In genomic region chr14:103520269-103520656, GRCh38 we compare ENCODE assay signal across 9 cellular contexts. TPM values are rescaled to one million over a fixed set of nuclear protein-coding genes. Genes with fewer than 3 reads are reported as not detected.
DNase-seq lines count a peak whose midpoint lies in the region; ATAC-seq, FAIRE-seq and TF ChIP-seq lines count a peak whose summit lies in the region.
"Had no signal": no experiment of that assay in that cellular context is flagged by ENCODE, and none has a peak within 500 bp of the region (broad histone marks: within the 10 kb centered on the region; RNA-seq: fewer than 3 reads in every experiment).

No MANE protein-coding gene starts in this region.

- peak overlapping the region; percentile 39 for H3K4me3 Mint-ChIP-seq in activated CD4-positive, alpha-beta memory T cell treated with anti-CD3 and anti-CD28 coated beads, Interleukin-2, amount 10 ng/mL, durations not matched to agents 7 days and 5 days
- H3K4me3 Mint-ChIP-seq in activated CD4-positive, alpha-beta memory T cell treated with anti-CD3 and anti-CD28 coated beads for 36 hours: no peak overlapping the region

- ATAC-seq in GM12878 (peak; percentile 29), GM19395 (IDR thresholded peaks at IDR 0.05; ENCODE audit: unreplicated experiment) (no peak)

- H4K20me1 ChIP-seq in GM12878 (ENCODE audit: control insufficient read depth, insufficient read depth): no peaks in the 10 kb centered on the region

- FAIRE-seq in GM12878 (lab: Jason Lieb, UNC): no peak
- FAIRE-seq: colon had no signal

- no peak; the same call in 1 of the 2 replicates for TF ChIP-seq POLR2A in GM12878 (IDR thresholded peaks at IDR 0.05; ENCODE audit: low read depth, low read length)

- no peak for TF ChIP-seq RAD21 in GM12878 (IDR thresholded peaks at IDR 0.05; ENCODE audit: insufficient read depth, low read depth, low read length)

- no peak overlapping the region for H2AK5ac ChIP-seq in mesenchymal stem cell (ENCODE audit: low read length, severe bottlenecking)

- no peak overlapping the region for H2BK120ac ChIP-seq in mesenchymal stem cell (ENCODE audit: low read depth, low read length)

- no peaks in the 10 kb centered on the region for H3K36me3 Mint-ChIP-seq in activated CD4-positive, alpha-beta memory T cell treated with anti-CD3 and anti-CD28 coated beads, Interleukin-2, amount 10 ng/mL, durations not matched to agents 7 days and 5 days (ENCODE audit: low read depth)
- H3K36me3 Mint-ChIP-seq in activated CD4-positive, alpha-beta memory T cell treated with anti-CD3 and anti-CD28 coated beads for 36 hours: no peaks in the 10 kb centered on the region

- no TSS peak for BruUV-seq in GM12878 (replicated peaks; lab: Mats Ljungman, UMichigan)

- 7% methylated on average over 10 of the region's 10 CpGs for WGBS in GM12878 (ENCODE audit: insufficient coverage, insufficient replicate concordance, low lambda C conversion rate, missing lambda C conversion rate)
- WGBS in mesenchymal stem cell: 98% methylated on average over 10 of the region's 10 CpGs

- H3K23ac ChIP-seq in mesenchymal stem cell (ENCODE audit: low read length in 2 of 2): no peak overlapping the region

- no peak for DNase-seq in activated CD4-positive, alpha-beta memory T cell treated with anti-CD3 and anti-CD28 coated beads, Interleukin-2, amount 10 ng/mL, durations not matched to agents 7 days and 5 days
- no peak for DNase-seq in activated CD4-positive, alpha-beta memory T cell treated with anti-CD3 and anti-CD28 coated beads for 36 hours
- DNase-seq in GM12878 (ENCODE audit: low read depth, low spot score): no peak
- no peak for DNase-seq in mesenchymal stem cell
- DNase-seq in tibial artery: no peak
- no peak for DNase-seq in RKO (ENCODE audit: low spot score)
- DNase-seq in nucleus accumbens (lab: John Stamatoyannopoulos, UW): no peak

- H3K9me3 ChIP-seq in GM12878 (replicated peaks; ENCODE audit: control insufficient read depth, insufficient read depth, low read length) (no peaks in the 10 kb centered on the region; the same call in 2 of the 3 replicates), mesenchymal stem cell (ENCODE audit: control insufficient read depth, low read length) (no peaks in the 10 kb centered on the region), tibial artery (no peaks in the 10 kb centered on the region)

- POLR2A ChIA-PET in activated CD4-positive, alpha-beta memory T cell treated with anti-CD3 and anti-CD28 coated beads, Interleukin-2, amount 10 ng/mL, durations not matched to agents 7 days and 5 days (lab: Charles Lee): interaction anchor here (0.8 to 3.2 kb wide), 3 partner anchors 10 to 106 kb away, joined by 3 to 14 read pairs (median 3); partner anchors contain the start of gene TRMT61A
- POLR2A ChIA-PET in activated CD4-positive, alpha-beta memory T cell treated with anti-CD3 and anti-CD28 coated beads for 36 hours (lab: Charles Lee): no interaction called here
- POLR2A ChIA-PET in GM12878 (lab: Charles Lee): interaction anchor here (1.3 kb wide), 1 partner anchor 24 kb away, joined by 4 read pairs; no protein-coding TSS in a partner anchor

- RAD21 ChIA-PET in GM12878 (lab: Charles Lee; ENCODE audit: unreplicated experiment): interaction anchor here (0.6 to 1.4 kb wide), 3 partner anchors 10 to 44 kb away, joined by 3 to 7 read pairs (median 5); no protein-coding TSS in a partner anchor

- H3K4me1 Mint-ChIP-seq in activated CD4-positive, alpha-beta memory T cell treated with anti-CD3 and anti-CD28 coated beads, Interleukin-2, amount 10 ng/mL, durations not matched to agents 7 days and 5 days: peaks cover 9% of the 10 kb centered on the region
- H3K4me1 Mint-ChIP-seq in activated CD4-positive, alpha-beta memory T cell treated with anti-CD3 and anti-CD28 coated beads for 36 hours (ENCODE audit: low read depth): peaks cover 9% of the 10 kb centered on the region

- H2BK15ac ChIP-seq in mesenchymal stem cell (ENCODE audit: low read depth, poor library complexity, severe bottlenecking): peak overlapping the region; percentile 44

- H2BK5ac ChIP-seq in mesenchymal stem cell (ENCODE audit: low read depth, low read length, poor library complexity, severe bottlenecking): no peak overlapping the region

- H4K8ac ChIP-seq in mesenchymal stem cell (ENCODE audit: low read length): no peak overlapping the region

- no peak overlapping the region for H3K4ac ChIP-seq in mesenchymal stem cell (ENCODE audit: low read depth in 1 of 2, low read length in 2 of 2)

- H3K4me3 ChIP-seq in GM12878: no peak overlapping the region
- H3K4me3 ChIP-seq in mesenchymal stem cell (ENCODE audit: insufficient read depth in 1 of 2, low read depth in 1 of 2, low read length in 2 of 2): no peak overlapping the region
- H3K4me3 ChIP-seq in tibial artery: peak overlapping the region; percentile 65 to 85

- in situ Hi-C loops in GM12878 (cut with MboI): no loop called here

- SMC1A ChIA-PET in GM12878 (lab: Charles Lee; ENCODE audit: uncharacterized antibody, unreplicated experiment): interaction anchor here (1.6 to 1.7 kb wide), 2 partner anchors 23 to 37 kb away, joined by 3 to 5 read pairs; no protein-coding TSS in a partner anchor

- H3K36me3 ChIP-seq in GM12878 (ENCODE audit: control insufficient read depth in 2 of 2, insufficient read depth in 2 of 2, low read length in 1 of 2) (no peaks in the 10 kb centered on the region), mesenchymal stem cell (ENCODE audit: control insufficient read depth in 1 of 2, insufficient read depth in 2 of 2, low read depth in 1 of 2, low read length in 2 of 2) (peaks cover 5 to 7% of the 10 kb centered on the region in 2 experiments), tibial artery (peaks cover 4 to 7% (median 5%) of the 10 kb centered on the region in 3 donors)

- H3K79me1 ChIP-seq in mesenchymal stem cell (replicated peaks; ENCODE audit: low read length, poor library complexity, severe bottlenecking): no peaks in the 10 kb centered on the region

- no peak overlapping the region for H3K18ac ChIP-seq in mesenchymal stem cell (ENCODE audit: low read depth in 1 of 2, low read length in 2 of 2)

- no peak overlapping the region for H3K14ac ChIP-seq in mesenchymal stem cell (ENCODE audit: low read length in 2 of 2)

- H3K27me3 ChIP-seq in GM12878 (replicated peaks in 1 of 2; ENCODE audit: control insufficient read depth in 2 of 2, insufficient read depth in 2 of 2, low read length in 1 of 2): peaks cover 2% of the 10 kb centered on the region in 2 experiments; a peak in 2 of 4 replicates
- H3K27me3 ChIP-seq in mesenchymal stem cell (ENCODE audit: control insufficient read depth in 1 of 2, insufficient read depth in 1 of 2, low read length in 2 of 2): peaks cover 10 to 15% of the 10 kb centered on the region in 2 experiments
- H3K27me3 ChIP-seq in tibial artery: no peaks in the 10 kb centered on the region

- H3K9ac ChIP-seq in GM12878 (ENCODE audit: control insufficient read depth, insufficient read depth, low read length) (peak overlapping the region; percentile 34; the same call in 1 of the 2 replicates), mesenchymal stem cell (ENCODE audit: low read length) (no peak overlapping the region)

- intact Hi-C loops in activated CD4-positive, alpha-beta memory T cell treated with anti-CD3 and anti-CD28 coated beads for 36 hours (cut with micrococcal nuclease): loop anchor here (10.0 kb wide), 1 partner anchor 185 kb away; the partner anchor contains the start of gene EIF5
- intact Hi-C loops in GM12878 (cut with micrococcal nuclease; ENCODE audit: unreplicated experiment) (no loop called here), tibial artery (cut with DNase I; ENCODE audit: low total_unique reads) (loop anchor here (2.0 kb wide), 1 partner anchor 21 kb away; no protein-coding TSS in a partner anchor)

- no peaks in the 10 kb centered on the region for H3K79me2 ChIP-seq in GM12878 (ENCODE audit: control insufficient read depth, insufficient read depth, low read length)

- no peak for TF ChIP-seq EP300 in GM12878 (IDR thresholded peaks at IDR 0.05; ENCODE audit: borderline replicate concordance in 1 of 2, control insufficient read depth in 1 of 2, low read depth in 2 of 2, low read length in 2 of 2)

- H4K91ac ChIP-seq in mesenchymal stem cell (ENCODE audit: low read length): no peak overlapping the region

- H3K9me3 Mint-ChIP-seq in activated CD4-positive, alpha-beta memory T cell treated with anti-CD3 and anti-CD28 coated beads, Interleukin-2, amount 10 ng/mL, durations not matched to agents 7 days and 5 days: no peaks in the 10 kb centered on the region
- H3K9me3 Mint-ChIP-seq in activated CD4-positive, alpha-beta memory T cell treated with anti-CD3 and anti-CD28 coated beads for 36 hours: no peaks in the 10 kb centered on the region

- H3K4me2 ChIP-seq in GM12878 (ENCODE audit: control insufficient read depth, insufficient read depth) (peak overlapping the region; percentile 97), mesenchymal stem cell (ENCODE audit: low read length, poor library complexity, severe bottlenecking) (no peak overlapping the region)

- H3K27ac ChIP-seq in GM12878 (ENCODE audit: control insufficient read depth, insufficient read depth) (no peak overlapping the region), mesenchymal stem cell (ENCODE audit: low read length, poor library complexity, severe bottlenecking) (no peak overlapping the region), tibial artery (peak overlapping the region; percentile 84 to 90)

- H3K4me1 ChIP-seq in GM12878 (ENCODE audit: control insufficient read depth, insufficient read depth, low read length) (peaks cover 25% of the 10 kb centered on the region), mesenchymal stem cell (ENCODE audit: control insufficient read depth, insufficient read depth, low read depth, low read length) (peaks cover 56% of the 10 kb centered on the region), tibial artery (peaks cover 0 to 57% (median 47%) of the 10 kb centered on the region in 4 donors)

- peak overlapping the region; percentile 62; the same call in 1 of the 2 replicates for H2AFZ ChIP-seq in GM12878 (ENCODE audit: control insufficient read depth, low read depth, low read length)
- H2AFZ ChIP-seq in mesenchymal stem cell (ENCODE audit: low read depth, low read length): no peak overlapping the region

- H3K27ac Mint-ChIP-seq in activated CD4-positive, alpha-beta memory T cell treated with anti-CD3 and anti-CD28 coated beads, Interleukin-2, amount 10 ng/mL, durations not matched to agents 7 days and 5 days: no peak overlapping the region
- H3K27ac Mint-ChIP-seq in activated CD4-positive, alpha-beta memory T cell treated with anti-CD3 and anti-CD28 coated beads for 36 hours: no peak overlapping the region

- H2BK12ac ChIP-seq in mesenchymal stem cell (ENCODE audit: low read length in 2 of 2): no peak overlapping the region

- CTCF ChIA-PET in activated CD4-positive, alpha-beta memory T cell treated with anti-CD3 and anti-CD28 coated beads, Interleukin-2, amount 10 ng/mL, durations not matched to agents 7 days and 5 days (lab: Charles Lee): interaction anchor here (1.0 to 4.2 kb wide), 6 partner anchors 10 to 78 kb away, joined by 3 to 25 read pairs (median 6); no protein-coding TSS in a partner anchor
- CTCF ChIA-PET in activated CD4-positive, alpha-beta memory T cell treated with anti-CD3 and anti-CD28 coated beads for 36 hours (lab: Charles Lee): interaction anchor here (0.7 to 6.8 kb wide), 5 partner anchors 14 to 208 kb away, joined by 3 to 63 read pairs (median 4); no protein-coding TSS in a partner anchor
- CTCF ChIA-PET in GM12878 (lab: Yijun Ruan, JAX): interaction anchor here (0.7 to 6.5 kb wide), 4 partner anchors 9 to 1806 kb away, joined by 3 to 53 read pairs (median 22); partner anchors contain the start of gene TRMT61A

- TF ChIP-seq CTCF in GM12878 (IDR thresholded peaks at IDR 0.05 in 2 of 3, conservative IDR thresholded peaks at IDR 0.05 in 1 of 3; ENCODE audit: control insufficient read depth in 2 of 3, extremely low read depth in 1 of 3, insufficient read depth in 1 of 3, low read depth in 3 of 3, low read length in 3 of 3) (no peak), tibial artery (IDR thresholded peaks at IDR 0.05) (no peak)

- H3K27me3 Mint-ChIP-seq in activated CD4-positive, alpha-beta memory T cell treated with anti-CD3 and anti-CD28 coated beads, Interleukin-2, amount 10 ng/mL, durations not matched to agents 7 days and 5 days: peaks cover 27% of the 10 kb centered on the region
- H3K27me3 Mint-ChIP-seq in activated CD4-positive, alpha-beta memory T cell treated with anti-CD3 and anti-CD28 coated beads for 36 hours: peaks cover 5% of the 10 kb centered on the region

RNA-seq across cellular contexts. Expression of gene CKB, which starts 2.4 kb away (rescaled TPM):
- 1 to 10 TPM; 3.8 to 5.5 TPM for total RNA-seq in activated CD4-positive, alpha-beta memory T cell treated with anti-CD3 and anti-CD28 coated beads, Interleukin-2, amount 10 ng/mL, durations not matched to agents 7 days and 5 days
- total RNA-seq in activated CD4-positive, alpha-beta memory T cell treated with anti-CD3 and anti-CD28 coated beads for 36 hours: 1 to 10 TPM; 5.9 to 6.1 TPM
- 5.2 and 8.1 TPM in 2 replicates for total RNA-seq in GM12878 (2013; cell fraction: nucleolus; rRNA removed)
- 2.0 and 5.2 TPM in 2 replicates for total RNA-seq in GM12878 (2014; rRNA removed)
- total RNA-seq in GM12878 (2014; rRNA removed; fragmentation: Illumina TruSeq; extraction: Trizol): 0.37 and 0.40 TPM in 2 replicates
- 3.6 and 5.5 TPM in 2 replicates for total RNA-seq in GM12878 (2021)
- 4.6 TPM for polyA plus RNA-seq in GM12878 (2011; ENCODE audit: low read depth)
- polyA plus RNA-seq in GM12878 (2011; rRNA removed): 4.9 and 6.1 TPM in 2 replicates
- polyA plus RNA-seq in GM12878 (2011; cell fraction: cytosol; rRNA removed): 8.2 and 14.3 TPM in 2 replicates
- 21.1 and 21.6 TPM in 2 replicates for polyA plus RNA-seq in GM12878 (2011; cell fraction: nucleus; rRNA removed)
- 8.6 and 8.9 TPM in 2 replicates for polyA plus RNA-seq in GM12878 (2012)
- 0.46 TPM in 1 of 2 replicates, not detected in the other for polyA plus RNA-seq in GM12878 (2014; fragmentation: Illumina TruSeq; extraction: Trizol)
- under 1 TPM; 0.48 to 0.90 TPM for polyA plus RNA-seq in GM12878 (2014; fragmentation: Nextera tagmentation; extraction: Ambion mirVana)
- 2.8 and 9.0 TPM in 2 replicates for polyA plus RNA-seq in GM12878 (2014; rRNA removed)
- 1 to 10 TPM; 2.6 to 3.3 TPM for polyA plus RNA-seq in GM12878 (2016; fragmentation: Nextera tagmentation; extraction: Ambion mirVana)
- 2.3 and 12.2 TPM in 2 replicates for polyA minus RNA-seq in GM12878 (2011; rRNA and poly(A)+ RNA removed)
- 5.2 and 7.7 TPM in 2 replicates for polyA minus RNA-seq in GM12878 (2011; cell fraction: cytosol; rRNA and poly(A)+ RNA removed)
- 1.7 and 4.3 TPM in 2 replicates for polyA minus RNA-seq in GM12878 (2011; cell fraction: nucleus; rRNA and poly(A)+ RNA removed)
- polyA plus RNA-seq in mesenchymal stem cell (2013, experiment 1 of 2): 46.1 TPM
- 46.9 TPM for polyA plus RNA-seq in mesenchymal stem cell (2013, experiment 2 of 2)

RNA-seq across cellular contexts. Expression of gene TRMT61A, which starts 8.7 kb away (rescaled TPM):
- total RNA-seq in activated CD4-positive, alpha-beta memory T cell treated with anti-CD3 and anti-CD28 coated beads, Interleukin-2, amount 10 ng/mL, durations not matched to agents 7 days and 5 days: 1 to 10 TPM; 4.5 to 5.1 TPM
- total RNA-seq in activated CD4-positive, alpha-beta memory T cell treated with anti-CD3 and anti-CD28 coated beads for 36 hours: 1 to 10 TPM; 7.4 to 7.6 TPM
- total RNA-seq in GM12878 (2013; cell fraction: nucleolus; rRNA removed): 23.5 and 27.2 TPM in 2 replicates
- 13.5 and 18.2 TPM in 2 replicates for total RNA-seq in GM12878 (2014; rRNA removed)
- total RNA-seq in GM12878 (2014; rRNA removed; fragmentation: Illumina TruSeq; extraction: Trizol): 3.7 and 4.7 TPM in 2 replicates
- 15.6 and 17.9 TPM in 2 replicates for total RNA-seq in GM12878 (2021)
- polyA plus RNA-seq in GM12878 (2011; ENCODE audit: low read depth): 2.0 TPM
- polyA plus RNA-seq in GM12878 (2011; rRNA removed): 2.4 and 5.1 TPM in 2 replicates
- polyA plus RNA-seq in GM12878 (2011; cell fraction: cytosol; rRNA removed): 9.0 and 16.6 TPM in 2 replicates
- polyA plus RNA-seq in GM12878 (2011; cell fraction: nucleus; rRNA removed): 49.7 and 52.9 TPM in 2 replicates
- polyA plus RNA-seq in GM12878 (2012): 5.6 and 7.1 TPM in 2 replicates
- polyA plus RNA-seq in GM12878 (2014; fragmentation: Illumina TruSeq; extraction: Trizol): 0.46 and 1.4 TPM in 2 replicates
- polyA plus RNA-seq in GM12878 (2014; fragmentation: Nextera tagmentation; extraction: Ambion mirVana): under 1 TPM; 0.11 to 0.38 TPM
- polyA plus RNA-seq in GM12878 (2014; rRNA removed): 17.6 and 20.4 TPM in 2 replicates
- polyA plus RNA-seq in GM12878 (2016; fragmentation: Nextera tagmentation; extraction: Ambion mirVana): 10 to 100 TPM; 19.8 to 21.9 TPM
- polyA minus RNA-seq in GM12878 (2011; rRNA and poly(A)+ RNA removed): 3.9 and 9.5 TPM in 2 replicates
- polyA minus RNA-seq in GM12878 (2011; cell fraction: cytosol; rRNA and poly(A)+ RNA removed): 4.0 and 4.1 TPM in 2 replicates
- 15.0 and 25.7 TPM in 2 replicates for polyA minus RNA-seq in GM12878 (2011; cell fraction: nucleus; rRNA and poly(A)+ RNA removed)
- polyA plus RNA-seq in mesenchymal stem cell (2013, experiment 1 of 2): 3.6 TPM
- 3.8 TPM for polyA plus RNA-seq in mesenchymal stem cell (2013, experiment 2 of 2)

RNA-seq across cellular contexts. Expression of gene BAG5, which starts 42.2 kb away (rescaled TPM):
- 10 to 100 TPM; 29.1 to 29.9 TPM for total RNA-seq in activated CD4-positive, alpha-beta memory T cell treated with anti-CD3 and anti-CD28 coated beads, Interleukin-2, amount 10 ng/mL, durations not matched to agents 7 days and 5 days
- 10 to 100 TPM; 23.2 to 23.8 TPM for total RNA-seq in activated CD4-positive, alpha-beta memory T cell treated with anti-CD3 and anti-CD28 coated beads for 36 hours
- 22.8 and 25.0 TPM in 2 replicates for total RNA-seq in GM12878 (2013; cell fraction: nucleolus; rRNA removed)
- total RNA-seq in GM12878 (2014; rRNA removed) (17.5 and 18.5 TPM in 2 replicates), GM12878 (2014; rRNA removed; fragmentation: Illumina TruSeq; extraction: Trizol) (22.9 and 23.8 TPM in 2 replicates), GM12878 (2021) (21.4 and 22.7 TPM in 2 replicates)
- polyA plus RNA-seq in GM12878 (2011; ENCODE audit: low read depth): 12.5 TPM
- polyA plus RNA-seq in GM12878 (2011; rRNA removed) (10.2 and 14.2 TPM in 2 replicates), GM12878 (2014; fragmentation: Illumina TruSeq; extraction: Trizol) (25.9 and 33.9 TPM in 2 replicates), GM12878 (2014; fragmentation: Nextera tagmentation; extraction: Ambion mirVana) (10 to 100 TPM in 1 of 2 experiments, 1 to 10 TPM in 1; 9.9 to 10.9 TPM), GM12878 (2014; rRNA removed) (13.1 and 13.5 TPM in 2 replicates), GM12878 (2016; fragmentation: Nextera tagmentation; extraction: Ambion mirVana) (10 to 100 TPM; 25.7 to 30.5 TPM)
- 6.2 and 8.1 TPM in 2 replicates for polyA plus RNA-seq in GM12878 (2011; cell fraction: cytosol; rRNA removed)
- 7.8 and 10.2 TPM in 2 replicates for polyA plus RNA-seq in GM12878 (2011; cell fraction: nucleus; rRNA removed)
- 12.0 and 13.3 TPM in 2 replicates for polyA plus RNA-seq in GM12878 (2012)
- polyA minus RNA-seq in GM12878 (2011; rRNA and poly(A)+ RNA removed): 9.0 and 10.8 TPM in 2 replicates
- polyA minus RNA-seq in GM12878 (2011; cell fraction: cytosol; rRNA and poly(A)+ RNA removed): 6.1 and 6.8 TPM in 2 replicates
- 4.8 and 8.7 TPM in 2 replicates for polyA minus RNA-seq in GM12878 (2011; cell fraction: nucleus; rRNA and poly(A)+ RNA removed)
- 14.8 TPM for polyA plus RNA-seq in mesenchymal stem cell (2013, experiment 1 of 2)
- polyA plus RNA-seq in mesenchymal stem cell (2013, experiment 2 of 2): 14.4 TPM

RNA-seq across cellular contexts. Expression of gene COA8, which starts 42.5 kb away (rescaled TPM):
- 10 to 100 TPM; 27.5 to 31.0 TPM for total RNA-seq in activated CD4-positive, alpha-beta memory T cell treated with anti-CD3 and anti-CD28 coated beads, Interleukin-2, amount 10 ng/mL, durations not matched to agents 7 days and 5 days
- total RNA-seq in activated CD4-positive, alpha-beta memory T cell treated with anti-CD3 and anti-CD28 coated beads for 36 hours: 10 to 100 TPM; 46.2 to 48.9 TPM
- 21.6 and 28.1 TPM in 2 replicates for total RNA-seq in GM12878 (2013; cell fraction: nucleolus; rRNA removed)
- 23.7 and 37.3 TPM in 2 replicates for total RNA-seq in GM12878 (2014; rRNA removed)
- total RNA-seq in GM12878 (2014; rRNA removed; fragmentation: Illumina TruSeq; extraction: Trizol): 22.7 and 24.2 TPM in 2 replicates
- 29.0 and 34.7 TPM in 2 replicates for total RNA-seq in GM12878 (2021)
- 11.5 TPM for polyA plus RNA-seq in GM12878 (2011; ENCODE audit: low read depth)
- polyA plus RNA-seq in GM12878 (2011; rRNA removed): 20.5 and 29.0 TPM in 2 replicates
- polyA plus RNA-seq in GM12878 (2011; cell fraction: cytosol; rRNA removed): 15.1 and 16.3 TPM in 2 replicates
- 7.8 and 9.0 TPM in 2 replicates for polyA plus RNA-seq in GM12878 (2011; cell fraction: nucleus; rRNA removed)
- 34.8 and 40.5 TPM in 2 replicates for polyA plus RNA-seq in GM12878 (2012)
- polyA plus RNA-seq in GM12878 (2014; fragmentation: Illumina TruSeq; extraction: Trizol): 27.4 and 30.6 TPM in 2 replicates
- 10 to 100 TPM in 1 of 2 experiments, 1 to 10 TPM in 1; 6.1 to 11.3 TPM for polyA plus RNA-seq in GM12878 (2014; fragmentation: Nextera tagmentation; extraction: Ambion mirVana)
- polyA plus RNA-seq in GM12878 (2014; rRNA removed): 32.8 and 33.7 TPM in 2 replicates
- 10 to 100 TPM; 67.6 to 69.5 TPM for polyA plus RNA-seq in GM12878 (2016; fragmentation: Nextera tagmentation; extraction: Ambion mirVana)
- polyA minus RNA-seq in GM12878 (2011; rRNA and poly(A)+ RNA removed): 5.6 and 7.1 TPM in 2 replicates
- polyA minus RNA-seq in GM12878 (2011; cell fraction: cytosol; rRNA and poly(A)+ RNA removed): 2.7 and 3.8 TPM in 2 replicates
- polyA minus RNA-seq in GM12878 (2011; cell fraction: nucleus; rRNA and poly(A)+ RNA removed): 8.0 and 13.8 TPM in 2 replicates
- 63.1 TPM for polyA plus RNA-seq in mesenchymal stem cell (2013, experiment 1 of 2)
- 58.9 TPM for polyA plus RNA-seq in mesenchymal stem cell (2013, experiment 2 of 2)

Comparison
In these comparisons a context has a peak if more than half of its experiments do, and no peak if none do; other contexts are left out.
1. H3K27ac ChIP-seq: peak in tibial artery (2 of 2); none in GM12878 (single experiment) and mesenchymal stem cell (single experiment).
2. H3K4me3 ChIP-seq: peak in tibial artery (2 of 2); none in GM12878 (single experiment) and mesenchymal stem cell (0 of 2).